18 cellular contexts compared by ENCODE assay signal in genomic region chr4:31467781-31468180, GRCh38.
"Had no signal": no experiment of that assay in that cellular context is flagged by ENCODE, and none has a peak within 500 bp of the region (broad histone marks: within the 10 kb centered on the region; RNA-seq: fewer than 3 reads in every experiment).

No MANE protein-coding gene starts in this region.

- H3K4me3 ChIP-seq: pancreas, suprapubic skin had no signal

- H3K4me3 Mint-ChIP-seq: activated CD8-positive, alpha-beta memory T cell treated with anti-CD3 and anti-CD28 coated beads, Interleukin-2, amount 10 ng/mL, durations not matched to agents 7 days and 5 days; activated naive CD8-positive, alpha-beta T cell; activated T-cell treated with anti-CD3 and anti-CD28 coated beads, Interleukin-2, amount 50 U/mL, for 24 hours; central memory CD8-positive, alpha-beta T cell; dendritic cell treated with granulocyte-macrophage colony-stimulating factor and Interleukin-4, amounts not matched to agents 40 ng/mL and 50 ng/mL, for 4 days; T-helper 2 cell treated with Interferon-gamma antibody and Interleukin-4, amounts not matched to agents 5 μg/mL and 100 μg/mL, for 36 hours; type B pancreatic cell had no signal

- H3K27ac ChIP-seq: pancreas, suprapubic skin had no signal

- DNase-seq: activated CD4-positive, alpha-beta T cell treated with anti-CD3 and anti-CD28 coated beads, Interleukin-2, amount 50 U/mL, for 48 hours; activated CD4-positive, CD25-positive, alpha-beta regulatory T cell treated with anti-CD3 and anti-CD28 coated beads, Interleukin-2, amount 50 U/mL, for 72 hours; activated CD8-positive, alpha-beta memory T cell treated with anti-CD3 and anti-CD28 coated beads, Interleukin-2, amount 10 ng/mL, durations not matched to agents 7 days and 5 days; activated effector memory CD4-positive, alpha-beta T cell treated with Interleukin-2 at 50 U/mL for 16 hours; activated T-cell treated with anti-CD3 and anti-CD28 coated beads, Interleukin-2, amount 50 U/mL, for 24 hours; aorta; hippocampal formation; pancreas; stimulated activated CD4-positive, alpha-beta T cell treated with anti-CD3 and anti-CD28 coated beads, Interleukin-2, amount 100 ng/mL, for 48 hours; stimulated activated CD8-positive, alpha-beta memory T cell treated with anti-CD3 and anti-CD28 coated beads, Interleukin-4, amount 100 ng/mL, for 48 hours; stimulated activated naive CD8-positive, alpha-beta T cell treated with anti-CD3 and anti-CD28 coated beads, Interleukin-15, Interleukin-2, amounts not matched to agents 100 U/mL and 50 U/mL, for 24 hours had no signal

- H3K4me1 Mint-ChIP-seq: activated CD8-positive, alpha-beta memory T cell treated with anti-CD3 and anti-CD28 coated beads, Interleukin-2, amount 10 ng/mL, durations not matched to agents 7 days and 5 days; central memory CD8-positive, alpha-beta T cell had no signal

- H3K27ac Mint-ChIP-seq: activated CD8-positive, alpha-beta memory T cell treated with anti-CD3 and anti-CD28 coated beads, Interleukin-2, amount 10 ng/mL, durations not matched to agents 7 days and 5 days; activated naive CD8-positive, alpha-beta T cell; activated T-cell treated with anti-CD3 and anti-CD28 coated beads, Interleukin-2, amount 50 U/mL, for 24 hours; dendritic cell treated with granulocyte-macrophage colony-stimulating factor and Interleukin-4, amounts not matched to agents 40 ng/mL and 50 ng/mL, for 4 days; T-helper 2 cell treated with Interferon-gamma antibody and Interleukin-4, amounts not matched to agents 5 μg/mL and 100 μg/mL, for 36 hours; type B pancreatic cell had no signal

- H3K36me3 Mint-ChIP-seq: activated CD8-positive, alpha-beta memory T cell treated with anti-CD3 and anti-CD28 coated beads, Interleukin-2, amount 10 ng/mL, durations not matched to agents 7 days and 5 days; activated naive CD8-positive, alpha-beta T cell; type B pancreatic cell had no signal

- H3K27me3 Mint-ChIP-seq: activated CD8-positive, alpha-beta memory T cell treated with anti-CD3 and anti-CD28 coated beads, Interleukin-2, amount 10 ng/mL, durations not matched to agents 7 days and 5 days; activated naive CD8-positive, alpha-beta T cell; activated T-cell treated with anti-CD3 and anti-CD28 coated beads, Interleukin-2, amount 50 U/mL, for 24 hours; central memory CD8-positive, alpha-beta T cell; dendritic cell treated with granulocyte-macrophage colony-stimulating factor and Interleukin-4, amounts not matched to agents 40 ng/mL and 50 ng/mL, for 4 days; type B pancreatic cell had no signal

- H3K9me3 Mint-ChIP-seq: type B pancreatic cell had no signal

- ATAC-seq: activated CD8-positive, alpha-beta memory T cell treated with anti-CD3 and anti-CD28 coated beads, Interleukin-2, amount 10 ng/mL, durations not matched to agents 7 days and 5 days; pancreas; SK-N-SH treated with all-trans-retinoic acid at 6 μM for 48 hours; stimulated activated naive CD8-positive, alpha-beta T cell treated with anti-CD3 and anti-CD28 coated beads, Interleukin-15, Interleukin-2, amounts not matched to agents 100 U/mL and 50 U/mL, for 24 hours had no signal
